Comparison of ENCODE assay signal across 8 cellular contexts in genomic region chr15:77819841-77820728, GRCh38.
DNase-seq lines count a peak whose midpoint lies in the region; TF ChIP-seq lines count a peak whose summit lies in the region.

No MANE protein-coding gene starts in this region.

- H3K36me3 Mint-ChIP-seq in neural progenitor cell (no peaks in the 10 kb centered on the region), CD14-positive monocyte (no peaks in the 10 kb centered on the region)

- no peaks in the 10 kb centered on the region for H3K79me2 ChIP-seq in neural progenitor cell (ENCODE audit: low read depth)

- H3K27ac Mint-ChIP-seq in neural progenitor cell (no peak overlapping the region), CD14-positive monocyte (no peak overlapping the region)

- H3K9me3 ChIP-seq in neural progenitor cell (ENCODE audit: low read depth) = no peaks in the 10 kb centered on the region

- peaks cover 25% of the 10 kb centered on the region for H3K4me1 ChIP-seq in neural progenitor cell

- peaks cover 25% of the 10 kb centered on the region for H3F3A ChIP-seq in neural progenitor cell (ENCODE audit: low read depth)

- peaks cover 19% of the 10 kb centered on the region for H3K4me1 Mint-ChIP-seq in neural progenitor cell
- H3K4me1 Mint-ChIP-seq in CD14-positive monocyte = no peaks in the 10 kb centered on the region

- H3K4me3 ChIP-seq in coronary artery = peak overlapping the region; percentile 70
- H3K4me3 ChIP-seq in neural progenitor cell = peak overlapping the region; percentile 61

- peak overlapping the region; percentile 92 for H2AFZ ChIP-seq in neural progenitor cell (replicated peaks)

- peaks cover 26% of the 10 kb centered on the region for H4K20me1 ChIP-seq in neural progenitor cell (ENCODE audit: low read depth)

- H3K4me3 Mint-ChIP-seq in neural progenitor cell = peak overlapping the region; percentile 80
- peak overlapping the region in 1 of 2 donors; percentile 77 for H3K4me3 Mint-ChIP-seq in CD14-positive monocyte

- H3K9ac ChIP-seq in neural progenitor cell = no peak overlapping the region

- H3K9me3 Mint-ChIP-seq in neural progenitor cell (no peaks in the 10 kb centered on the region), CD14-positive monocyte (peaks cover 0 to 6% (median 0%) of the 10 kb centered on the region in 7 donors)

- peak overlapping the region; percentile 93 for H3K4me2 ChIP-seq in neural progenitor cell

- H3K36me3 ChIP-seq in neural progenitor cell = no peaks in the 10 kb centered on the region

- H3K27ac ChIP-seq in coronary artery (no peak overlapping the region), neural progenitor cell (no peak overlapping the region)

- DNase-seq in GM03348 (ENCODE audit: low spot score) = peak; percentile 37
- peak; percentile 48 for DNase-seq in NCI-H1092 (lab: John Stamatoyannopoulos, UW)
- DNase-seq in coronary artery (ENCODE audit: low spot score) = no peak
- DNase-seq in neural progenitor cell (ENCODE audit: low spot score) = peak; percentile 82
- DNase-seq in activated gamma-delta T cell treated with Interleukin-2 at 50 U/mL for 16 hours = no peak
- DNase-seq in CD14-positive monocyte (ENCODE audit: low spot score) = no peak
- DNase-seq in OCI-M2 (lab: John Stamatoyannopoulos, UW; ENCODE audit: unreplicated experiment) = no peak
- DNase-seq in effector CD4-positive, alpha-beta T cell = no peak

- intact Hi-C loops in CD14-positive monocyte (cut with micrococcal nuclease) = no loop called here

- TF ChIP-seq CTCF in coronary artery (IDR thresholded peaks at IDR 0.05) (no peak), neural progenitor cell (IDR thresholded peaks at IDR 0.05) (peak; percentile 61), CD14-positive monocyte (IDR thresholded peaks at IDR 0.05) (no peak)

- peaks cover 47% of the 10 kb centered on the region for H3K27me3 Mint-ChIP-seq in neural progenitor cell (ENCODE audit: insufficient read depth, low read depth)
- H3K27me3 Mint-ChIP-seq in CD14-positive monocyte (ENCODE audit: low read depth in 3 of 3) = peaks cover 35 to 68% (median 56%) of the 10 kb centered on the region in 3 donors

- peaks cover 56% of the 10 kb centered on the region for H3K27me3 ChIP-seq in neural progenitor cell

Comparison
In these comparisons a context has a peak if more than half of its experiments do, and no peak if none do; other contexts are left out.
1. DNase-seq: peak in GM03348 (single experiment), NCI-H1092 (single experiment) and neural progenitor cell (single experiment); none in coronary artery (single experiment), activated gamma-delta T cell treated with Interleukin-2 at 50 U/mL for 16 hours (single experiment), CD14-positive monocyte (single experiment), OCI-M2 (single experiment) and effector CD4-positive, alpha-beta T cell (single experiment).